1 cellular context compared by ENCODE assay signal in the genomic region with DNA sequence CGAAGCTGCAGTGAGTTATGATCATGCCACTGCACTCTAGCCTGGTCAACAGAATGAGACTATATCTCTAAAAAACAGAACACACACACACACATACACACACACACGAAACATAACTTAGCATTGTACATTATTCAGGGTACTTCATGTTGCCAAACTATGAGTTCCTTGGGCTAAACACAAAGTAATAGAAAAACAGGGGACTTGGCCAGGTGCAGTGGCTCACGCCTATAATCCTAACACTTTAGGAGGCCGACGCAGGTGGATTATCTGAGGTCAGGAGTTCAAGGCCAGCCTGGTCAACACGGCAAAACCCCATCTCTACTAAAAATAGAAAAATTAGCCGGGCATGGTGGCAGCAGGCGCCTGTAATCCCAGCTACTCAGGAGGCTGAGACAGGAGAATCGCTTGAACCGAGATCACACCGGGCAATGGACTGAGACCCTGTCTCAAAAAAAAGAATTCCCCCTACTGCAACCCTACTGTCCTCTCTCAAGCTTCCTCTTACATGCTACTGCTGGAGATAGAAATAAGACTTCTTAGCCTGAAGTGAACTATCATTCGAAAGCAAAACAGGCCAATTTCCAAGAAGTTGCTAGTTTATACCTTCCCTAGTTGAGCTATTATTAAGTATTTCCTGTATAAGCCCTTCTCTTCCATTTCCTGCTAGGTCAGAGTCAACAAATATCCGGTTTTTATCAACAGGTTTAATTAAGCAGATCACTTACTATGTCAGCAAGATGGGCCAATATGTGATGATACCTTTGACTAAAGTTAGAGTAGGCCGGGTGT.
A peak's percentile ranks its signal among the peaks of the same experiment; 100 is the strongest.
TF ChIP-seq lines count a peak whose summit lies in the region.

No MANE protein-coding gene starts in this region.

TF ChIP-seq in HEK293, 187 proteins besides CTCF, POLR2A, EP300 and RAD21:
- TF ChIP-seq ZNF701 (tag by site-specific recombination; IDR thresholded peaks at IDR 0.05) (no peak), KLF16 (tag by site-specific recombination; IDR thresholded peaks at IDR 0.05) (no peak), ZNF664 (tag by site-specific recombination; IDR thresholded peaks at IDR 0.05) (peak; percentile 87), ZNF335 (tag by site-specific recombination; conservative IDR thresholded peaks at IDR 0.05) (no peak), KLF7 (tag by site-specific recombination; IDR thresholded peaks at IDR 0.05; ENCODE audit: borderline replicate concordance) (no peak), ZNF776 (tag by site-specific recombination; IDR thresholded peaks at IDR 0.05; ENCODE audit: borderline replicate concordance) (no peak), ZNF555 (tag by site-specific recombination; conservative IDR thresholded peaks at IDR 0.05) (no peak), ZBTB48 (tag by site-specific recombination; IDR thresholded peaks at IDR 0.05) (no peak)
- TF ChIP-seq, protein P1, sequence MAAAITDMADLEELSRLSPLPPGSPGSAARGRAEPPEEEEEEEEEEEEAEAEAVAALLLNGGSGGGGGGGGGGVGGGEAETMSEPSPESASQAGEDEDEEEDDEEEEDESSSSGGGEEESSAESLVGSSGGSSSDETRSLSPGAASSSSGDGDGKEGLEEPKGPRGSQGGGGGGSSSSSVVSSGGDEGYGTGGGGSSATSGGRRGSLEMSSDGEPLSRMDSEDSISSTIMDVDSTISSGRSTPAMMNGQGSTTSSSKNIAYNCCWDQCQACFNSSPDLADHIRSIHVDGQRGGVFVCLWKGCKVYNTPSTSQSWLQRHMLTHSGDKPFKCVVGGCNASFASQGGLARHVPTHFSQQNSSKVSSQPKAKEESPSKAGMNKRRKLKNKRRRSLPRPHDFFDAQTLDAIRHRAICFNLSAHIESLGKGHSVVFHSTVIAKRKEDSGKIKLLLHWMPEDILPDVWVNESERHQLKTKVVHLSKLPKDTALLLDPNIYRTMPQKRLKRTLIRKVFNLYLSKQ (tag by site-specific recombination; IDR thresholded peaks at IDR 0.05; ENCODE audit: borderline replicate concordance), result no peak
- TF ChIP-seq, protein P2, sequence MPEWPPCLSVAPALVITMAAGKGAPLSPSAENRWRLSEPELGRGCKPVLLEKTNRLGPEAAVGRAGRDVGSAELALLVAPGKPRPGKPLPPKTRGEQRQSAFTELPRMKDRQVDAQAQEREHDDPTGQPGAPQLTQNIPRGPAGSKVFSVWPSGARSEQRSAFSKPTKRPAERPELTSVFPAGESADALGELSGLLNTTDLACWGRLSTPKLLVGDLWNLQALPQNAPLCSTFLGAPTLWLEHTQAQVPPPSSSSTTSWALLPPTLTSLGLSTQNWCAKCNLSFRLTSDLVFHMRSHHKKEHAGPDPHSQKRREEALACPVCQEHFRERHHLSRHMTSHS (tag by site-specific recombination; IDR thresholded peaks at IDR 0.05), result no peak
- TF ChIP-seq, protein P3, sequence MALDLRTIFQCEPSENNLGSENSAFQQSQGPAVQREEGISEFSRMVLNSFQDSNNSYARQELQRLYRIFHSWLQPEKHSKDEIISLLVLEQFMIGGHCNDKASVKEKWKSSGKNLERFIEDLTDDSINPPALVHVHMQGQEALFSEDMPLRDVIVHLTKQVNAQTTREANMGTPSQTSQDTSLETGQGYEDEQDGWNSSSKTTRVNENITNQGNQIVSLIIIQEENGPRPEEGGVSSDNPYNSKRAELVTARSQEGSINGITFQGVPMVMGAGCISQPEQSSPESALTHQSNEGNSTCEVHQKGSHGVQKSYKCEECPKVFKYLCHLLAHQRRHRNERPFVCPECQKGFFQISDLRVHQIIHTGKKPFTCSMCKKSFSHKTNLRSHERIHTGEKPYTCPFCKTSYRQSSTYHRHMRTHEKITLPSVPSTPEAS (tag by site-specific recombination; IDR thresholded peaks at IDR 0.05), result 0 out of 2 replicates have a peak, but pooled peaks have one; percentile 8
- TF ChIP-seq, protein P4, sequence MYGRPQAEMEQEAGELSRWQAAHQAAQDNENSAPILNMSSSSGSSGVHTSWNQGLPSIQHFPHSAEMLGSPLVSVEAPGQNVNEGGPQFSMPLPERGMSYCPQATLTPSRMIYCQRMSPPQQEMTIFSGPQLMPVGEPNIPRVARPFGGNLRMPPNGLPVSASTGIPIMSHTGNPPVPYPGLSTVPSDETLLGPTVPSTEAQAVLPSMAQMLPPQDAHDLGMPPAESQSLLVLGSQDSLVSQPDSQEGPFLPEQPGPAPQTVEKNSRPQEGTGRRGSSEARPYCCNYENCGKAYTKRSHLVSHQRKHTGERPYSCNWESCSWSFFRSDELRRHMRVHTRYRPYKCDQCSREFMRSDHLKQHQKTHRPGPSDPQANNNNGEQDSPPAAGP (tag by site-specific recombination; IDR thresholded peaks at IDR 0.05), result no peak
